ENCODE assay signal across 12 cellular contexts in genomic region chr19:17202249-17202648, GRCh38. TPM values are rescaled to one million over a fixed set of nuclear protein-coding genes. Genes with fewer than 3 reads are reported as not detected.
DNase-seq lines count a peak whose midpoint lies in the region; ATAC-seq and TF ChIP-seq lines count a peak whose summit lies in the region.
"Had no signal": no experiment of that assay in that cellular context is flagged by ENCODE, and none has a peak within 500 bp of the region (broad histone marks: within the 10 kb centered on the region; RNA-seq: fewer than 3 reads in every experiment).

No MANE protein-coding gene starts in this region.

- H3K27me3 ChIP-seq in A673 (replicated peaks; ENCODE audit: insufficient read depth, low read depth, low read length, poor library complexity) (no peaks in the 10 kb centered on the region), foreskin keratinocyte (no peaks in the 10 kb centered on the region), MG63 (no peaks in the 10 kb centered on the region)
- H3K27me3 ChIP-seq: SJSA1 had no signal

- DNase-seq in A673 (ENCODE audit: low spot score): peak; percentile 33
- DNase-seq in COLO829 (ENCODE audit: low spot score): peak; percentile 49
- DNase-seq in activated B cell treated with CpG ODN at 0.5 μM for 24 hours: no peak
- DNase-seq in foreskin keratinocyte: peak in 1 of 2 donors; percentile 26
- no peak for DNase-seq in MG63
- DNase-seq: activated CD4-positive, alpha-beta T cell treated with anti-CD3 and anti-CD28 coated beads, Interleukin-2, amount 50 U/mL, for 1 hour; amniotic stem cell; NCI-H1436; posterior cingulate gyrus had no signal

- no peaks in the 10 kb centered on the region for H3K9me3 Mint-ChIP-seq in activated B cell treated with CpG ODN at 0.5 μM for 24 hours

- H3K4me1 ChIP-seq in A673 (ENCODE audit: insufficient read depth, low read length, poor library complexity, severe bottlenecking) (no peaks in the 10 kb centered on the region), foreskin keratinocyte (no peaks in the 10 kb centered on the region)
- H3K4me1 ChIP-seq: SJSA1 had no signal

- H3K27ac Mint-ChIP-seq in activated B cell treated with CpG ODN at 0.5 μM for 24 hours: no peak overlapping the region

- no TSS peak for BruUV-seq in A673 (replicated peaks; lab: Mats Ljungman, UMichigan)

- H3K36me3 ChIP-seq in A673 (ENCODE audit: insufficient read depth, low read length, poor library complexity, severe bottlenecking) (peaks cover 32% of the 10 kb centered on the region), MG63 (peaks cover 65% of the 10 kb centered on the region)

- POLR2A ChIA-PET in A673 (lab: Charles Lee; ENCODE audit: low non-redundant PET): no interaction called here
- POLR2A ChIA-PET in activated B cell treated with CpG ODN at 0.5 μM for 24 hours (lab: Charles Lee): no interaction called here

- H3K4me1 Mint-ChIP-seq in activated B cell treated with CpG ODN at 0.5 μM for 24 hours: no peaks in the 10 kb centered on the region

- peaks cover 80% of the 10 kb centered on the region for H3K36me3 Mint-ChIP-seq in activated B cell treated with CpG ODN at 0.5 μM for 24 hours (ENCODE audit: low read depth)

- intact Hi-C loops in A673 (cut with micrococcal nuclease; ENCODE audit: unreplicated experiment): no loop called here
- intact Hi-C loops in activated B cell treated with CpG ODN at 0.5 μM for 24 hours (cut with micrococcal nuclease): no loop called here

- ATAC-seq in activated B cell treated with CpG ODN at 0.5 μM for 24 hours (ENCODE audit: low read depth) (peak; percentile 38), foreskin keratinocyte (peak; percentile 52), HG03520 (IDR thresholded peaks at IDR 0.05; ENCODE audit: unreplicated experiment) (no peak), HG02798 (IDR thresholded peaks at IDR 0.05; ENCODE audit: poor library complexity, unreplicated experiment) (no peak)

- no peak overlapping the region for H3K4me3 Mint-ChIP-seq in activated B cell treated with CpG ODN at 0.5 μM for 24 hours

- H3K4me3 ChIP-seq in A673 (ENCODE audit: low read depth, low read length, poor library complexity, severe bottlenecking): no peak overlapping the region
- H3K4me3 ChIP-seq in MG63: no peak overlapping the region
- H3K4me3 ChIP-seq: SJSA1 had no signal

- H3K9me3 ChIP-seq in A673 (ENCODE audit: low read depth, low read length, poor library complexity, severe bottlenecking) (no peaks in the 10 kb centered on the region), MG63 (no peaks in the 10 kb centered on the region)
- H3K9me3 ChIP-seq: SJSA1 had no signal

- no peak overlapping the region for H3K27ac ChIP-seq in A673 (ENCODE audit: low read depth, low read length, poor library complexity, severe bottlenecking)
- H3K27ac ChIP-seq in foreskin keratinocyte: no peak overlapping the region
- H3K27ac ChIP-seq: SJSA1 had no signal

- CTCF ChIA-PET in A673 (lab: Charles Lee) (no interaction called here), activated B cell treated with CpG ODN at 0.5 μM for 24 hours (lab: Charles Lee) (no interaction called here)

- no peaks in the 10 kb centered on the region for H3K27me3 Mint-ChIP-seq in activated B cell treated with CpG ODN at 0.5 μM for 24 hours

- no peak for TF ChIP-seq CTCF in A673 (conservative IDR thresholded peaks at IDR 0.05; ENCODE audit: low read depth, low read length)
- no peak for TF ChIP-seq CTCF in activated B cell treated with CpG ODN at 0.5 μM for 24 hours (IDR thresholded peaks at IDR 0.05)
- no peak for TF ChIP-seq CTCF in foreskin keratinocyte (conservative IDR thresholded peaks at IDR 0.05)

RNA-seq across cellular contexts. Expression of gene USE1, which starts 12.9 kb away (rescaled TPM):
- total RNA-seq in A673 (2021) (32.1 and 33.2 TPM in 2 replicates), activated B cell treated with CpG ODN at 0.5 μM for 24 hours (41.9 and 43.4 TPM in 2 replicates), foreskin keratinocyte (20.7 and 21.5 TPM in 2 replicates)
- polyA plus RNA-seq in foreskin keratinocyte: 33.1 and 36.8 TPM in 2 replicates
- total RNA-seq in MG63 (2014; rRNA removed; shearing (Covaris generic); ENCODE audit: low replicate concordance): 63.4 and 77.0 TPM in 2 replicates

RNA-seq across cellular contexts. Expression of gene OCEL1, which starts 23.8 kb away (rescaled TPM):
- total RNA-seq in A673 (2021) (8.2 and 14.8 TPM in 2 replicates), activated B cell treated with CpG ODN at 0.5 μM for 24 hours (22.4 and 25.8 TPM in 2 replicates), foreskin keratinocyte (12.3 and 14.4 TPM in 2 replicates)
- 16.7 and 21.7 TPM in 2 replicates for polyA plus RNA-seq in foreskin keratinocyte
- 2.8 and 7.8 TPM in 2 replicates for total RNA-seq in MG63 (2014; rRNA removed; shearing (Covaris generic); ENCODE audit: low replicate concordance)

RNA-seq across cellular contexts. Expression of gene NR2F6, which starts 43.5 kb away (rescaled TPM):
- 26.3 and 32.9 TPM in 2 replicates for total RNA-seq in A673 (2021)
- total RNA-seq in activated B cell treated with CpG ODN at 0.5 μM for 24 hours: 4.3 and 4.6 TPM in 2 replicates
- 30.2 and 35.3 TPM in 2 replicates for total RNA-seq in foreskin keratinocyte
- polyA plus RNA-seq in foreskin keratinocyte: 37.9 and 41.6 TPM in 2 replicates
- 87.8 and 95.5 TPM in 2 replicates for total RNA-seq in MG63 (2014; rRNA removed; shearing (Covaris generic); ENCODE audit: low replicate concordance)

Comparison
In these comparisons a context has a peak if more than half of its experiments do, and no peak if none do; other contexts are left out.
1. DNase-seq: peak in A673 (single experiment) and COLO829 (single experiment); none in activated B cell treated with CpG ODN at 0.5 μM for 24 hours (single experiment) and MG63 (single experiment).
2. ATAC-seq: peak in activated B cell treated with CpG ODN at 0.5 μM for 24 hours (single experiment) and foreskin keratinocyte (single experiment); none in HG03520 (single experiment) and HG02798 (single experiment).